In the genomic region with DNA sequence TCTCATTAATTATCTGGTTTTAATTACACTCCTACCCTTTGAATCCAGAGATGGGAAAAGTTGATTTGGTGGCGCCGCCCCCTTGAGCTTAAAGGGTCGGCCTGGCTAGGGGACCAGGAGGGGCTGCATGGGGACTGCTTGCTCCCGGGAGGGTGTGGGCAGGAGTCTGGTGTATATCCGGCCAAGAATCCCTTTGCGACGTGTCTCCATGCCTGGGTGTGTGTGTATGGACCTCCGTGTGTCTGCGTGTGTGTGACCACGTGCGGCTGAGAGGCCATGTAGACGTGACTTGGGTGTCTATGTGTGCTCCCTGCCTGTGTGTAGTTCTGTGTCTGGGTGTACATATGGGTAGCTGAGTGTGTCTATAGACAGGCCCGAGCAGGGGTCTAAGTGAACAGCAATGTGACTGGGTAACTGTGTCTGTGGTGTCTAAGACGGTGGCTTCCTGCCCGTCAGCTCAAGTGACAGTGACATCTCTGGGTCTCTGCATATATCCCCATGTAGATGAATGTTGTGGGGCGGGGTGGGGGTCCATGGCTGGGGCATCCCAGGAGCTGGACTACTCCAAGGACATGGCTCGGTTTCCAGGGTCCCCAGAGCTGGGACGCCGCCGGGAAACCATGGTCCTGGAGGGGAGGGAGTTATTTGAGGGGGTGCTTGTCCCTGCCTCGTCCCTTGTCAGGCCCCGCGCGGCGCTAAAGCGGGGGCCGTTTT, we compare ENCODE assay signal across 24 cellular contexts. TPM values are rescaled to one million over a fixed set of nuclear protein-coding genes. Genes with fewer than 3 reads are reported as not detected.
DNase-seq lines count a peak whose midpoint lies in the region; ATAC-seq lines count a peak whose summit lies in the region.
"Had no signal": no experiment of that assay in that cellular context is flagged by ENCODE, and none has a peak within 500 bp of the region (broad histone marks: within the 10 kb centered on the region; RNA-seq: fewer than 3 reads in every experiment).

No MANE protein-coding gene starts in this region.

- H3K27me3 Mint-ChIP-seq in stimulated activated naive CD8-positive, alpha-beta T cell treated with anti-CD3 and anti-CD28 coated beads, Interleukin-15, Interleukin-2, amounts not matched to agents 100 ng/mL and 50 ng/mL, for 24 hours: peaks cover 89% of the 10 kb centered on the region
- peaks cover 100% of the 10 kb centered on the region for H3K27me3 Mint-ChIP-seq in stimulated activated naive CD8-positive, alpha-beta T cell treated with anti-CD3 and anti-CD28 coated beads, Interleukin-15, amount 100 ng/mL, for 72 hours
- H3K27me3 Mint-ChIP-seq in activated CD4-positive, alpha-beta memory T cell treated with anti-CD3 and anti-CD28 coated beads, Interleukin-2, amount 10 ng/mL, durations not matched to agents 7 days and 5 days: peaks cover 88% of the 10 kb centered on the region
- H3K27me3 Mint-ChIP-seq in naive B cell: peaks cover 69 to 89% (median 75%) of the 10 kb centered on the region in 3 donors

- H3K4me3 Mint-ChIP-seq in stimulated activated naive CD8-positive, alpha-beta T cell treated with anti-CD3 and anti-CD28 coated beads, Interleukin-15, Interleukin-2, amounts not matched to agents 100 ng/mL and 50 ng/mL, for 24 hours: peak overlapping the region; percentile 11
- H3K4me3 Mint-ChIP-seq in stimulated activated naive CD8-positive, alpha-beta T cell treated with anti-CD3 and anti-CD28 coated beads, Interleukin-15, amount 100 ng/mL, for 72 hours: no peak overlapping the region
- peak overlapping the region; percentile 22 for H3K4me3 Mint-ChIP-seq in activated CD4-positive, alpha-beta memory T cell treated with anti-CD3 and anti-CD28 coated beads, Interleukin-2, amount 10 ng/mL, durations not matched to agents 7 days and 5 days
- peak overlapping the region in 6 of 8 donors; percentile 9 to 82 (median 46) for H3K4me3 Mint-ChIP-seq in naive B cell
- H3K4me3 Mint-ChIP-seq: natural killer cell treated with Interleukin-12 subunit alpha and Interleukin-12 subunit beta and Interleukin-15 and Interleukin-18, amount 100 ng/mL, for 72 hours had no signal

- H3K36me3 Mint-ChIP-seq in stimulated activated naive CD8-positive, alpha-beta T cell treated with anti-CD3 and anti-CD28 coated beads, Interleukin-15, Interleukin-2, amounts not matched to agents 100 ng/mL and 50 ng/mL, for 24 hours (ENCODE audit: low read depth): no peaks in the 10 kb centered on the region
- no peaks in the 10 kb centered on the region for H3K36me3 Mint-ChIP-seq in activated CD4-positive, alpha-beta memory T cell treated with anti-CD3 and anti-CD28 coated beads, Interleukin-2, amount 10 ng/mL, durations not matched to agents 7 days and 5 days (ENCODE audit: low read depth)
- H3K36me3 Mint-ChIP-seq in naive B cell: no peaks in the 10 kb centered on the region
- H3K36me3 Mint-ChIP-seq: natural killer cell treated with Interleukin-12 subunit alpha and Interleukin-12 subunit beta and Interleukin-15 and Interleukin-18, amount 100 ng/mL, for 72 hours had no signal

- no peak for ATAC-seq in stimulated activated naive CD8-positive, alpha-beta T cell treated with anti-CD3 and anti-CD28 coated beads, Interleukin-15, amount 100 ng/mL, for 72 hours
- no peak for ATAC-seq in naive B cell (ENCODE audit: low read depth in 2 of 2)
- ATAC-seq: gastroesophageal sphincter; natural killer cell treated with Interleukin-12 subunit alpha and Interleukin-12 subunit beta and Interleukin-15 and Interleukin-18, amount 100 ng/mL, for 72 hours; Panc1 had no signal

- peak overlapping the region; percentile 9 for H3K27ac Mint-ChIP-seq in stimulated activated naive CD8-positive, alpha-beta T cell treated with anti-CD3 and anti-CD28 coated beads, Interleukin-15, Interleukin-2, amounts not matched to agents 100 ng/mL and 50 ng/mL, for 24 hours
- H3K27ac Mint-ChIP-seq in stimulated activated naive CD8-positive, alpha-beta T cell treated with anti-CD3 and anti-CD28 coated beads, Interleukin-15, amount 100 ng/mL, for 72 hours: no peak overlapping the region
- H3K27ac Mint-ChIP-seq in activated CD4-positive, alpha-beta memory T cell treated with anti-CD3 and anti-CD28 coated beads, Interleukin-2, amount 10 ng/mL, durations not matched to agents 7 days and 5 days: peak overlapping the region; percentile 40
- H3K27ac Mint-ChIP-seq in naive B cell: peak overlapping the region in 4 of 6 donors; percentile 53 to 94 (median 90)
- H3K27ac Mint-ChIP-seq: natural killer cell treated with Interleukin-12 subunit alpha and Interleukin-12 subunit beta and Interleukin-15 and Interleukin-18, amount 100 ng/mL, for 72 hours had no signal

- H3K4me1 Mint-ChIP-seq in stimulated activated naive CD8-positive, alpha-beta T cell treated with anti-CD3 and anti-CD28 coated beads, Interleukin-15, Interleukin-2, amounts not matched to agents 100 ng/mL and 50 ng/mL, for 24 hours (ENCODE audit: low read depth): peaks cover 41% of the 10 kb centered on the region
- H3K4me1 Mint-ChIP-seq in stimulated activated naive CD8-positive, alpha-beta T cell treated with anti-CD3 and anti-CD28 coated beads, Interleukin-15, amount 100 ng/mL, for 72 hours: peaks cover 75% of the 10 kb centered on the region
- peaks cover 40% of the 10 kb centered on the region for H3K4me1 Mint-ChIP-seq in activated CD4-positive, alpha-beta memory T cell treated with anti-CD3 and anti-CD28 coated beads, Interleukin-2, amount 10 ng/mL, durations not matched to agents 7 days and 5 days
- H3K4me1 Mint-ChIP-seq in naive B cell: peaks cover 29 to 56% (median 44%) of the 10 kb centered on the region in 3 donors

- CTCF ChIA-PET in activated CD4-positive, alpha-beta memory T cell treated with anti-CD3 and anti-CD28 coated beads, Interleukin-2, amount 10 ng/mL, durations not matched to agents 7 days and 5 days (lab: Charles Lee): interaction anchor here (1.6 to 1.7 kb wide), 2 partner anchors 20 to 76 kb away, joined by 5 to 8 read pairs; no protein-coding TSS in a partner anchor

- no peak for DNase-seq in stimulated activated naive CD8-positive, alpha-beta T cell treated with anti-CD3 and anti-CD28 coated beads, Interleukin-15, amount 100 ng/mL, for 72 hours
- no peak for DNase-seq in activated CD4-positive, alpha-beta memory T cell treated with anti-CD3 and anti-CD28 coated beads, Interleukin-2, amount 10 ng/mL, durations not matched to agents 7 days and 5 days
- DNase-seq in naive B cell (no peak), NCI-H2171 treated with DMSO at 0.1 percent for 48 hours (lab: John Stamatoyannopoulos, UW) (no peak), dermis blood vessel endothelial cell (no peak)
- DNase-seq in central memory CD4-positive, alpha-beta T cell: no peak
- DNase-seq: activated naive CD4-positive, alpha-beta T cell treated with Interleukin-2 at 50 U/mL for 16 hours; Caco-2; esophagus squamous epithelium; NCI-H1048; NCI-H2081; NCI-H510A; small intestine; stimulated activated CD4-positive, alpha-beta T cell treated with anti-CD3 and anti-CD28 coated beads, Interleukin-4, amount 100 ng/mL, for 1 hour; stomach; T1000; transverse colon had no signal

- POLR2A ChIA-PET in activated CD4-positive, alpha-beta memory T cell treated with anti-CD3 and anti-CD28 coated beads, Interleukin-2, amount 10 ng/mL, durations not matched to agents 7 days and 5 days (lab: Charles Lee): no interaction called here

- H3K9me3 Mint-ChIP-seq in stimulated activated naive CD8-positive, alpha-beta T cell treated with anti-CD3 and anti-CD28 coated beads, Interleukin-15, Interleukin-2, amounts not matched to agents 100 ng/mL and 50 ng/mL, for 24 hours: no peaks in the 10 kb centered on the region
- no peaks in the 10 kb centered on the region for H3K9me3 Mint-ChIP-seq in stimulated activated naive CD8-positive, alpha-beta T cell treated with anti-CD3 and anti-CD28 coated beads, Interleukin-15, amount 100 ng/mL, for 72 hours
- H3K9me3 Mint-ChIP-seq in activated CD4-positive, alpha-beta memory T cell treated with anti-CD3 and anti-CD28 coated beads, Interleukin-2, amount 10 ng/mL, durations not matched to agents 7 days and 5 days: no peaks in the 10 kb centered on the region
- H3K9me3 Mint-ChIP-seq in naive B cell: peaks cover 0 to 7% (median 0%) of the 10 kb centered on the region in 7 donors
- H3K9me3 Mint-ChIP-seq: natural killer cell treated with Interleukin-12 subunit alpha and Interleukin-12 subunit beta and Interleukin-15 and Interleukin-18, amount 100 ng/mL, for 72 hours had no signal

RNA-seq across cellular contexts. Expression of a gene that starts 10.7 kb away (rescaled TPM):
- total RNA-seq in activated CD4-positive, alpha-beta memory T cell treated with anti-CD3 and anti-CD28 coated beads, Interleukin-2, amount 10 ng/mL, durations not matched to agents 7 days and 5 days: not detected
- polyA plus RNA-seq in naive B cell (ENCODE audit: low read depth in 6 of 6): not detected
- not detected in 2 replicates for total RNA-seq in dermis blood vessel endothelial cell
- total RNA-seq: ascending aorta; Caco-2; esophagus squamous epithelium; gastroesophageal sphincter; natural killer cell treated with Interleukin-12 subunit alpha and Interleukin-12 subunit beta and Interleukin-15 and Interleukin-18, amount 100 ng/mL, for 72 hours; prostate gland; SJSA1; stomach; transverse colon had no signal
- polyA plus RNA-seq: small intestine, stomach had no signal

Comparison
In these comparisons a context has a peak if more than half of its experiments do, and no peak if none do; other contexts are left out.
1. H3K27ac Mint-ChIP-seq: peak in stimulated activated naive CD8-positive, alpha-beta T cell treated with anti-CD3 and anti-CD28 coated beads, Interleukin-15, Interleukin-2, amounts not matched to agents 100 ng/mL and 50 ng/mL, for 24 hours (single experiment), activated CD4-positive, alpha-beta memory T cell treated with anti-CD3 and anti-CD28 coated beads, Interleukin-2, amount 10 ng/mL, durations not matched to agents 7 days and 5 days (single experiment) and naive B cell (4 of 6); none in stimulated activated naive CD8-positive, alpha-beta T cell treated with anti-CD3 and anti-CD28 coated beads, Interleukin-15, amount 100 ng/mL, for 72 hours (0 of 2).
2. H3K4me3 Mint-ChIP-seq: peak in stimulated activated naive CD8-positive, alpha-beta T cell treated with anti-CD3 and anti-CD28 coated beads, Interleukin-15, Interleukin-2, amounts not matched to agents 100 ng/mL and 50 ng/mL, for 24 hours (single experiment), activated CD4-positive, alpha-beta memory T cell treated with anti-CD3 and anti-CD28 coated beads, Interleukin-2, amount 10 ng/mL, durations not matched to agents 7 days and 5 days (single experiment) and naive B cell (6 of 8); none in stimulated activated naive CD8-positive, alpha-beta T cell treated with anti-CD3 and anti-CD28 coated beads, Interleukin-15, amount 100 ng/mL, for 72 hours (0 of 2).